ENCODE assay signal across 22 cellular contexts in genomic region chr1:153141377-153141776, GRCh38. TPM values are rescaled to one million over a fixed set of nuclear protein-coding genes. Genes with fewer than 3 reads are reported as not detected.
DNase-seq lines count a peak whose midpoint lies in the region; ATAC-seq and TF ChIP-seq lines count a peak whose summit lies in the region.
"Had no signal": no experiment of that assay in that cellular context is flagged by ENCODE, and none has a peak within 500 bp of the region (broad histone marks: within the 10 kb centered on the region; RNA-seq: fewer than 3 reads in every experiment).

No MANE protein-coding gene starts in this region.

- no peak overlapping the region for H3K27ac ChIP-seq in PC-3 (ENCODE audit: low read length)
- peak overlapping the region in 3 of 4 donors; percentile 21 to 45 (median 24) for H3K27ac ChIP-seq in body of pancreas
- H3K27ac ChIP-seq in foreskin keratinocyte: peak overlapping the region; percentile 18
- H3K27ac ChIP-seq: BLaER1, HL-60 had no signal

- DNase-seq in Daoy (ENCODE audit: low read depth): peak; percentile 70
- peak; percentile 25 for DNase-seq in PC-3
- no peak for DNase-seq in body of pancreas
- DNase-seq in foreskin keratinocyte: peak in 1 of 2 donors; percentile 48
- no peak for DNase-seq in stimulated activated CD4-positive, alpha-beta T cell treated with anti-CD3 and anti-CD28 coated beads, Interleukin-4, amount 100 ng/mL, for 1 hour
- no peak for DNase-seq in stimulated activated effector memory CD8-positive, alpha-beta T cell treated with anti-CD3 and anti-CD28 coated beads, Interleukin-12 subunit alpha, Interleukin-12 subunit beta, amount 100 ng/mL, for 72 hours (ENCODE audit: low spot score in 2 of 2)
- DNase-seq: 8988T; CD4-positive, alpha-beta memory T cell; DMS153; DMS79; EL; H9; IMR-90 had no signal

- no peak overlapping the region for H3K27ac Mint-ChIP-seq in stimulated activated effector memory CD8-positive, alpha-beta T cell treated with anti-CD3 and anti-CD28 coated beads, Interleukin-12 subunit alpha, Interleukin-12 subunit beta, amount 100 ng/mL, for 72 hours
- H3K27ac Mint-ChIP-seq: CD14-positive monocyte; CD4-positive, alpha-beta memory T cell; H9 had no signal

- H3K36me3 Mint-ChIP-seq in stimulated activated effector memory CD8-positive, alpha-beta T cell treated with anti-CD3 and anti-CD28 coated beads, Interleukin-12 subunit alpha, Interleukin-12 subunit beta, amount 100 ng/mL, for 72 hours: no peaks in the 10 kb centered on the region
- H3K36me3 Mint-ChIP-seq: CD14-positive monocyte; CD4-positive, alpha-beta memory T cell had no signal

- TF ChIP-seq CTCF in PC-3 (conservative IDR thresholded peaks at IDR 0.05; ENCODE audit: low read depth, low read length) (no peak), body of pancreas (IDR thresholded peaks at IDR 0.05) (no peak), foreskin keratinocyte (conservative IDR thresholded peaks at IDR 0.05) (no peak)

- CTCF ChIA-PET in PC-3 (lab: Charles Lee): no interaction called here

- H3F3A ChIP-seq in PC-3 (ENCODE audit: low read length, unreplicated experiment): no peaks in the 10 kb centered on the region

- no peak overlapping the region for H3K4me3 ChIP-seq in PC-3 (ENCODE audit: low read length)
- no peak overlapping the region for H3K4me3 ChIP-seq in body of pancreas
- H3K4me3 ChIP-seq: BLaER1, GM12878 had no signal

- H3K79me2 ChIP-seq in PC-3 (ENCODE audit: low read length): no peaks in the 10 kb centered on the region

- H3K9ac ChIP-seq in PC-3 (ENCODE audit: low read length): no peak overlapping the region
- H3K9ac ChIP-seq: BLaER1 had no signal

- ATAC-seq in PC-3 (no peak), body of pancreas (no peak), foreskin keratinocyte (peak; percentile 18), HG03342 (IDR thresholded peaks at IDR 0.05; ENCODE audit: unreplicated experiment) (no peak)
- ATAC-seq in stimulated activated effector memory CD8-positive, alpha-beta T cell treated with anti-CD3 and anti-CD28 coated beads, Interleukin-12 subunit alpha, Interleukin-12 subunit beta, amount 100 ng/mL, for 72 hours: no peak
- ATAC-seq: GM12878 had no signal

- H3K9me3 ChIP-seq in PC-3 (ENCODE audit: low read length) (no peaks in the 10 kb centered on the region), body of pancreas (no peaks in the 10 kb centered on the region)
- H3K9me3 ChIP-seq: BLaER1 had no signal

- H3K36me3 ChIP-seq in PC-3 (ENCODE audit: low read depth, low read length): no peaks in the 10 kb centered on the region
- H3K36me3 ChIP-seq in body of pancreas (replicated peaks in 1 of 2; ENCODE audit: insufficient read depth in 1 of 2, low read depth in 2 of 2): no peaks in the 10 kb centered on the region
- H3K36me3 ChIP-seq: BLaER1 had no signal

- TF ChIP-seq POLR2A in body of pancreas (IDR thresholded peaks at IDR 0.05): no peak

- no peaks in the 10 kb centered on the region for H3K9me2 ChIP-seq in PC-3 (replicated peaks; ENCODE audit: low read length)

- no peak overlapping the region for H3K4me3 Mint-ChIP-seq in stimulated activated effector memory CD8-positive, alpha-beta T cell treated with anti-CD3 and anti-CD28 coated beads, Interleukin-12 subunit alpha, Interleukin-12 subunit beta, amount 100 ng/mL, for 72 hours
- H3K4me3 Mint-ChIP-seq: CD14-positive monocyte; CD4-positive, alpha-beta memory T cell; H9 had no signal

- H3K27me3 ChIP-seq in PC-3 (ENCODE audit: low read length) (peaks cover 87% of the 10 kb centered on the region), body of pancreas (no peaks in the 10 kb centered on the region), foreskin keratinocyte (no peaks in the 10 kb centered on the region)
- H3K27me3 ChIP-seq: BLaER1 had no signal

- BruUV-seq in PC-3 (replicated peaks; lab: Mats Ljungman, UMichigan): no TSS peak

- intact Hi-C loops in PC-3 (cut with micrococcal nuclease) (no loop called here), body of pancreas (cut with DNase I) (no loop called here)

- POLR2A ChIA-PET in PC-3 (lab: Charles Lee; ENCODE audit: unreplicated experiment): no interaction called here

- H3K4me1 ChIP-seq in PC-3 (ENCODE audit: insufficient read depth, low read length) (no peaks in the 10 kb centered on the region), body of pancreas (peaks cover 12% of the 10 kb centered on the region), foreskin keratinocyte (peaks cover 11% of the 10 kb centered on the region)

- H2AFZ ChIP-seq in PC-3 (ENCODE audit: low read length): no peak overlapping the region

- H4K20me1 ChIP-seq in PC-3 (ENCODE audit: low read length): no peaks in the 10 kb centered on the region
- H4K20me1 ChIP-seq: BLaER1 had no signal

- no peaks in the 10 kb centered on the region for H3K9me3 Mint-ChIP-seq in stimulated activated effector memory CD8-positive, alpha-beta T cell treated with anti-CD3 and anti-CD28 coated beads, Interleukin-12 subunit alpha, Interleukin-12 subunit beta, amount 100 ng/mL, for 72 hours
- H3K9me3 Mint-ChIP-seq: H9 had no signal

- H3K4me1 Mint-ChIP-seq in stimulated activated effector memory CD8-positive, alpha-beta T cell treated with anti-CD3 and anti-CD28 coated beads, Interleukin-12 subunit alpha, Interleukin-12 subunit beta, amount 100 ng/mL, for 72 hours: no peaks in the 10 kb centered on the region
- H3K4me1 Mint-ChIP-seq: CD14-positive monocyte; CD4-positive, alpha-beta memory T cell had no signal

- 79 to 87% methylated on average over 3 of the region's 3 CpGs for WGBS in body of pancreas, 2 donors

- no peak overlapping the region for H3K4me2 ChIP-seq in PC-3 (ENCODE audit: low read length)
- H3K4me2 ChIP-seq: BLaER1 had no signal

RNA-seq across cellular contexts. Expression of gene SPRR2G, which starts 9.3 kb away (rescaled TPM):
- total RNA-seq in Daoy (2014; rRNA removed; shearing (Covaris generic)): not detected in 2 replicates
- total RNA-seq in PC-3 (2014; rRNA removed) (not detected in 2 replicates), body of pancreas (not detected), foreskin keratinocyte (2.7 and 3.1 TPM in 2 replicates)
- polyA plus RNA-seq in foreskin keratinocyte: 1.4 and 2.9 TPM in 2 replicates
- total RNA-seq: A673; CD4-positive, alpha-beta memory T cell; G401; GM12878; H1; H9; IMR-90 had no signal
- polyA plus RNA-seq: AG04450; CD14-positive monocyte; CD4-positive, alpha-beta memory T cell; H1; IMR-90 had no signal

RNA-seq across cellular contexts. Expression of gene SPRR2F, which starts 28.1 kb away (rescaled TPM):
- not detected in 2 replicates for total RNA-seq in Daoy (2014; rRNA removed; shearing (Covaris generic))
- total RNA-seq in PC-3 (2014; rRNA removed): not detected in 2 replicates
- 1 to 10 TPM in 1 of 2 donors, not detected in 1; 1.3 TPM for total RNA-seq in body of pancreas
- total RNA-seq in foreskin keratinocyte: not detected in 2 replicates
- polyA plus RNA-seq in foreskin keratinocyte: not detected in 2 replicates
- total RNA-seq: A673; CD4-positive, alpha-beta memory T cell; G401; GM12878; H9; IMR-90 had no signal
- polyA plus RNA-seq: AG04450; CD14-positive monocyte; CD4-positive, alpha-beta memory T cell; IMR-90 had no signal

RNA-seq across cellular contexts. Expression of gene SPRR2E, which starts 47.1 kb away (rescaled TPM):
- not detected in 2 replicates for total RNA-seq in Daoy (2014; rRNA removed; shearing (Covaris generic))
- total RNA-seq in PC-3 (2014; rRNA removed): not detected in 2 replicates
- total RNA-seq in body of pancreas: not detected
- 3.5 and 5.9 TPM in 2 replicates for total RNA-seq in foreskin keratinocyte
- polyA plus RNA-seq in foreskin keratinocyte: 3.4 and 4.3 TPM in 2 replicates
- total RNA-seq: A673; CD4-positive, alpha-beta memory T cell; G401; GM12878; H1; H9; IMR-90 had no signal
- polyA plus RNA-seq: AG04450; CD14-positive monocyte; CD4-positive, alpha-beta memory T cell; GM12878; H1; IMR-90 had no signal

Comparison
In these comparisons a context has a peak if more than half of its experiments do, and no peak if none do; other contexts are left out.
1. DNase-seq: peak in Daoy (single experiment) and PC-3 (single experiment); none in body of pancreas (0 of 4), stimulated activated CD4-positive, alpha-beta T cell treated with anti-CD3 and anti-CD28 coated beads, Interleukin-4, amount 100 ng/mL, for 1 hour (single experiment) and stimulated activated effector memory CD8-positive, alpha-beta T cell treated with anti-CD3 and anti-CD28 coated beads, Interleukin-12 subunit alpha, Interleukin-12 subunit beta, amount 100 ng/mL, for 72 hours (0 of 2).